ENCODE assay signal across 1 cellular context in the genomic region with DNA sequence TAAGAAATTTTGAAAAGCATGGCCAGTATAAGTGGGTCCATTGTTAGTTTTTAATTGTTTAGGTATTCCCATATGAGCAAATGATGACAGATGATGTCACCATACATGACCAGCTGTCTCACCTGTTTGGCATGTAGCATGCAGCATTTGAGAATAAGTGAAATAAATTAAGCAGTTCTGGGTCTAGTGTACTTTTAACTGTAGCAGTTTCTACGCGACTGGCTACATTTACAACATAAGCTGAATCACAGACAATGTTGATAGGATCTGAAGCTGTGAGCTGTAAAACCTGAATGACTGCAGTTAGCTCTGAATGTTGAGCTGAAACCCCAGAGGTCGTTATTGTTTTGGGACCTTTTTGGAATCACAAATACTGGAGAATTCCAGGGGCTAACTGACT. TPM values are rescaled to one million over a fixed set of nuclear protein-coding genes. Genes with fewer than 3 reads are reported as not detected.
"Had no signal": no experiment of that assay in that cellular context is flagged by ENCODE, and none has a peak within 500 bp of the region (broad histone marks: within the 10 kb centered on the region; RNA-seq: fewer than 3 reads in every experiment).

No MANE protein-coding gene starts in this region.

RNA-seq across cellular contexts. Expression of gene ACP5, which starts 45.0 kb away (rescaled TPM):
- total RNA-seq: SJSA1 had no signal
